8 cellular contexts compared by ENCODE assay signal in the genomic region with DNA sequence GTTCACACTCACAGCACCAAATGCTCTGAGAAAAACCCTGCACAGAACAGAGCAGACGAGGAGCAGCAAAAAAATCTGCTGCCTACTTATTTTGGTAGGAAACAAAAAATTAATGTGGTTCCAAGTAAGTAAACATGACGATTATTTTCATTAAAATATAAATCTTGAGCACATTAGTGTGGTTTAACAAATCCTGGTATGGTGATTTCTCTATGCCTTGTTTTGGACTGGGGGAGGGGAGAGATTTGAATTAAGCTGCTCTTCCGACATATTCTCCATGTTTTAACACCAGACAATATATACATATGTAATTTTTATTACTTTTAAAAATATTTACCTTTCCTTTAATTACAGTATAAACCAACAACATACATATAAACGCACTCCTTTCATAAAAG. TPM values are rescaled to one million over a fixed set of nuclear protein-coding genes. Genes with fewer than 3 reads are reported as not detected.
A peak's percentile ranks its signal among the peaks of the same experiment; 100 is the strongest.
DNase-seq lines count a peak whose midpoint lies in the region; ATAC-seq, FAIRE-seq and TF ChIP-seq lines count a peak whose summit lies in the region.

No MANE protein-coding gene starts in this region.

- no peak for FAIRE-seq in GM19239 (lab: Jason Lieb, UNC)

- H3K79me1 ChIP-seq in mesendoderm (ENCODE audit: low read length): no peaks in the 10 kb centered on the region

- no peak for ATAC-seq in HG02571 (IDR thresholded peaks at IDR 0.05; ENCODE audit: unreplicated experiment)

- no peak overlapping the region for H4K5ac ChIP-seq in mesendoderm (ENCODE audit: low read length)

- H3K4me3 ChIP-seq in left ventricle myocardium inferior: peak overlapping the region; percentile 92
- H3K4me3 ChIP-seq in brain microvascular endothelial cell (ENCODE audit: low read depth, low read length): peak overlapping the region; percentile 89
- no peak overlapping the region for H3K4me3 ChIP-seq in mesendoderm (ENCODE audit: low read length)
- peak overlapping the region; percentile 78 to 91 for H3K4me3 ChIP-seq in vagina

- peaks cover 80% of the 10 kb centered on the region for H3K4me1 ChIP-seq in left ventricle myocardium inferior
- H3K4me1 ChIP-seq in mesendoderm (ENCODE audit: control insufficient read depth, low read depth, low read length): peaks cover 3% of the 10 kb centered on the region
- peaks cover 16% of the 10 kb centered on the region for H3K4me1 ChIP-seq in vagina

- peak overlapping the region; percentile 92 for H3K9ac ChIP-seq in mesendoderm (ENCODE audit: low read length)

- no peaks in the 10 kb centered on the region for H3K79me2 ChIP-seq in mesendoderm (ENCODE audit: control insufficient read depth, insufficient read depth, low read length)

- TF ChIP-seq CTCF in left ventricle myocardium inferior (IDR thresholded peaks at IDR 0.05; ENCODE audit: borderline replicate concordance) (no peak), brain microvascular endothelial cell (IDR thresholded peaks at IDR 0.05; ENCODE audit: low read depth, low read length, missing control alignments) (no peak), vagina (IDR thresholded peaks at IDR 0.05) (no peak)

- H2BK15ac ChIP-seq in mesendoderm (replicated peaks; ENCODE audit: low read depth): no peak overlapping the region

- intact Hi-C loops in left ventricle myocardium inferior (cut with micrococcal nuclease) (loop anchor here (5.0 to 10.0 kb wide), 2 partner anchors 212 to 365 kb away; no protein-coding TSS in a partner anchor), cardiac septum (cut with DNase I) (loop anchor here (2.0 to 10.0 kb wide), 5 partner anchors 75 to 615 kb away; no protein-coding TSS in a partner anchor), vagina (cut with DNase I) (loop anchor here (5.0 to 10.0 kb wide), 4 partner anchors 72 to 465 kb away; no protein-coding TSS in a partner anchor)

- no peak overlapping the region for H3K18ac ChIP-seq in mesendoderm (ENCODE audit: low read length)

- TF ChIP-seq POLR2A in vagina (IDR thresholded peaks at IDR 0.05): no peak

- no peak overlapping the region for H2BK5ac ChIP-seq in mesendoderm (ENCODE audit: low read length)

- no peak for DNase-seq in left ventricle myocardium inferior
- DNase-seq in cardiac septum (ENCODE audit: low spot score): no peak
- DNase-seq in brain microvascular endothelial cell: no peak
- no peak for DNase-seq in mesendoderm
- no peak for DNase-seq in vagina (ENCODE audit: extremely low spot score in 2 of 2)
- no peak for DNase-seq in HK-2 (ENCODE audit: unreplicated experiment)
- DNase-seq in GM19239 (ENCODE audit: insufficient read length, low spot score): no peak

- H3K23ac ChIP-seq in mesendoderm (ENCODE audit: low read length): no peak overlapping the region

- H3K4me2 ChIP-seq in mesendoderm (ENCODE audit: low read length): no peak overlapping the region

- H3K27ac ChIP-seq in left ventricle myocardium inferior (replicated peaks) (peak overlapping the region; percentile 99), brain microvascular endothelial cell (peak overlapping the region; percentile 23), mesendoderm (ENCODE audit: low read depth, low read length) (no peak overlapping the region), vagina (peak overlapping the region; percentile 99)

- H3K36me3 ChIP-seq in left ventricle myocardium inferior (peaks cover 7% of the 10 kb centered on the region), brain microvascular endothelial cell (replicated peaks) (no peaks in the 10 kb centered on the region), mesendoderm (ENCODE audit: control insufficient read depth, insufficient read depth, low read length) (no peaks in the 10 kb centered on the region), vagina (no peaks in the 10 kb centered on the region)

- no peaks in the 10 kb centered on the region for H3K27me3 ChIP-seq in left ventricle myocardium inferior (ENCODE audit: low read depth)
- no peaks in the 10 kb centered on the region for H3K27me3 ChIP-seq in brain microvascular endothelial cell (replicated peaks)
- no peaks in the 10 kb centered on the region for H3K27me3 ChIP-seq in mesendoderm (ENCODE audit: insufficient read depth, low read length, poor library complexity)
- H3K27me3 ChIP-seq in vagina: no peaks in the 10 kb centered on the region

- in situ Hi-C loops in brain microvascular endothelial cell (cut with HindIII; ENCODE audit: low pct_ligation_motif_present, low sequenced_read_pairs): no loop called here

- no peak overlapping the region for H2AK5ac ChIP-seq in mesendoderm (ENCODE audit: low read length)

- WGBS in mesendoderm (ENCODE audit: extremely low coverage, insufficient coverage, low lambda C conversion rate): 100% methylated on average over 1 of the region's 4 CpGs

- H3K9me3 ChIP-seq in left ventricle myocardium inferior (replicated peaks): no peaks in the 10 kb centered on the region
- H3K9me3 ChIP-seq in vagina: no peaks in the 10 kb centered on the region

- no peak overlapping the region for H4K8ac ChIP-seq in mesendoderm (ENCODE audit: low read depth, low read length)

- H3K56ac ChIP-seq in mesendoderm (ENCODE audit: low read length): peak overlapping the region; percentile 97

- H3K4ac ChIP-seq in mesendoderm (ENCODE audit: low read depth, low read length): no peak overlapping the region

- no peak overlapping the region for H2BK120ac ChIP-seq in mesendoderm (ENCODE audit: low read depth, low read length)

RNA-seq across cellular contexts. Expression of a gene that starts 1.8 kb away (rescaled TPM):
- total RNA-seq in left ventricle myocardium inferior (223 TPM), cardiac septum (217 TPM), vagina (50.3 TPM)
- polyA plus RNA-seq in mesendoderm (2013, experiment 1 of 2): 4.3 TPM
- polyA plus RNA-seq in mesendoderm (2013, experiment 2 of 2): 4.4 TPM
